8 cellular contexts compared by ENCODE assay signal in genomic region chr4:94595880-94596483, GRCh38.
DNase-seq lines count a peak whose midpoint lies in the region; ATAC-seq and TF ChIP-seq lines count a peak whose summit lies in the region.

No MANE protein-coding gene starts in this region.

- H3K27ac Mint-ChIP-seq in stimulated activated naive CD8-positive, alpha-beta T cell treated with anti-CD3 and anti-CD28 coated beads, Interleukin-15, amount 100 ng/mL, for 72 hours, result no peak overlapping the region
- no peak overlapping the region for H3K27ac Mint-ChIP-seq in WTC11
- no peak overlapping the region for H3K27ac Mint-ChIP-seq in T-helper 2 cell treated with Interferon-gamma antibody and Interleukin-4, amounts not matched to agents 5 μg/mL and 100 μg/mL, for 36 hours

- no peak overlapping the region for H3K27ac ChIP-seq in thyroid gland

- intact Hi-C loops in thyroid gland (cut with DNase I), result loop anchor here (5.0 kb wide), 1 partner anchor 189 kb away; no protein-coding TSS in a partner anchor

- H3K36me3 Mint-ChIP-seq in WTC11, result no peaks in the 10 kb centered on the region; the same call in 1 of the 2 replicates
- H3K36me3 Mint-ChIP-seq in T-helper 2 cell treated with Interferon-gamma antibody and Interleukin-4, amounts not matched to agents 5 μg/mL and 100 μg/mL, for 36 hours (ENCODE audit: low read depth), result no peaks in the 10 kb centered on the region

- no peak for DNase-seq in stimulated activated naive CD8-positive, alpha-beta T cell treated with anti-CD3 and anti-CD28 coated beads, Interleukin-15, amount 100 ng/mL, for 72 hours
- DNase-seq in stimulated activated naive CD8-positive, alpha-beta T cell treated with anti-CD3 and anti-CD28 coated beads, Interleukin-15, Interleukin-2, amounts not matched to agents 100 U/mL and 50 U/mL, for 24 hours, result no peak
- DNase-seq in HCEC 1CT, result peak; percentile 19
- DNase-seq in MV-4-11 (lab: John Stamatoyannopoulos, UW), result peak; percentile 40
- no peak for DNase-seq in WTC11 (ENCODE audit: low spot score)
- peak; percentile 26 for DNase-seq in iPS-NIHi11 (ENCODE audit: low spot score)
- no peak for DNase-seq in thyroid gland
- no peak for DNase-seq in T-helper 2 cell treated with Interferon-gamma antibody and Interleukin-4, amounts not matched to agents 5 μg/mL and 100 μg/mL, for 36 hours (ENCODE audit: low spot score)

- no peaks in the 10 kb centered on the region for H3K36me3 ChIP-seq in thyroid gland

- no peak overlapping the region for H3K4me3 ChIP-seq in thyroid gland (replicated peaks in 1 of 3)

- 60 to 61% methylated on average over 5 of the region's 5 CpGs for WGBS in thyroid gland, 2 donors

- no peaks in the 10 kb centered on the region for H3K9me3 Mint-ChIP-seq in stimulated activated naive CD8-positive, alpha-beta T cell treated with anti-CD3 and anti-CD28 coated beads, Interleukin-15, amount 100 ng/mL, for 72 hours
- no peaks in the 10 kb centered on the region for H3K9me3 Mint-ChIP-seq in WTC11
- H3K9me3 Mint-ChIP-seq in T-helper 2 cell treated with Interferon-gamma antibody and Interleukin-4, amounts not matched to agents 5 μg/mL and 100 μg/mL, for 36 hours, result no peaks in the 10 kb centered on the region

- H3K4me3 Mint-ChIP-seq in stimulated activated naive CD8-positive, alpha-beta T cell treated with anti-CD3 and anti-CD28 coated beads, Interleukin-15, amount 100 ng/mL, for 72 hours, result no peak overlapping the region
- H3K4me3 Mint-ChIP-seq in WTC11, result no peak overlapping the region
- no peak overlapping the region for H3K4me3 Mint-ChIP-seq in T-helper 2 cell treated with Interferon-gamma antibody and Interleukin-4, amounts not matched to agents 5 μg/mL and 100 μg/mL, for 36 hours

- ATAC-seq in stimulated activated naive CD8-positive, alpha-beta T cell treated with anti-CD3 and anti-CD28 coated beads, Interleukin-15, amount 100 ng/mL, for 72 hours, result peak; percentile 49
- no peak for ATAC-seq in stimulated activated naive CD8-positive, alpha-beta T cell treated with anti-CD3 and anti-CD28 coated beads, Interleukin-15, Interleukin-2, amounts not matched to agents 100 U/mL and 50 U/mL, for 24 hours
- ATAC-seq in WTC11, result 0 out of 2 replicates have a peak, but pooled peaks have one; percentile 38

- CTCF ChIA-PET in WTC11 (lab: Charles Lee), result no interaction called here

- H3K27me3 Mint-ChIP-seq in stimulated activated naive CD8-positive, alpha-beta T cell treated with anti-CD3 and anti-CD28 coated beads, Interleukin-15, amount 100 ng/mL, for 72 hours, result no peaks in the 10 kb centered on the region
- no peaks in the 10 kb centered on the region for H3K27me3 Mint-ChIP-seq in WTC11 (ENCODE audit: low read depth)
- H3K27me3 Mint-ChIP-seq in T-helper 2 cell treated with Interferon-gamma antibody and Interleukin-4, amounts not matched to agents 5 μg/mL and 100 μg/mL, for 36 hours (ENCODE audit: low read depth), result no peaks in the 10 kb centered on the region

- POLR2A ChIA-PET in WTC11 (lab: Charles Lee), result no interaction called here

- H3K27me3 ChIP-seq in thyroid gland, result no peaks in the 10 kb centered on the region

- H3K4me1 Mint-ChIP-seq in stimulated activated naive CD8-positive, alpha-beta T cell treated with anti-CD3 and anti-CD28 coated beads, Interleukin-15, amount 100 ng/mL, for 72 hours, result no peaks in the 10 kb centered on the region
- peaks cover 2% of the 10 kb centered on the region; the same call in 1 of the 2 replicates for H3K4me1 Mint-ChIP-seq in WTC11
- no peaks in the 10 kb centered on the region for H3K4me1 Mint-ChIP-seq in T-helper 2 cell treated with Interferon-gamma antibody and Interleukin-4, amounts not matched to agents 5 μg/mL and 100 μg/mL, for 36 hours (ENCODE audit: low read depth)

- H3K4me1 ChIP-seq in thyroid gland, result no peaks in the 10 kb centered on the region

- no peak for TF ChIP-seq POLR2A in thyroid gland (IDR thresholded peaks at IDR 0.05)

- no peaks in the 10 kb centered on the region for H3K9me3 ChIP-seq in thyroid gland

- TF ChIP-seq CTCF in WTC11 (IDR thresholded peaks at IDR 0.05) (no peak), thyroid gland (IDR thresholded peaks at IDR 0.05) (peak; percentile 11 to 85 (median 57))

TF ChIP-seq in WTC11, 78 proteins besides CTCF, POLR2A, EP300 and RAD21:
- no peak for TF ChIP-seq GTF2I (CRISPR knock-in tag; conservative IDR thresholded peaks at IDR 0.05)
- no peak for TF ChIP-seq ATF3 (CRISPR knock-in tag; conservative IDR thresholded peaks at IDR 0.05)
- no peak for TF ChIP-seq ZNF423 (CRISPR knock-in tag; IDR thresholded peaks at IDR 0.05)
- TF ChIP-seq, protein P1, sequence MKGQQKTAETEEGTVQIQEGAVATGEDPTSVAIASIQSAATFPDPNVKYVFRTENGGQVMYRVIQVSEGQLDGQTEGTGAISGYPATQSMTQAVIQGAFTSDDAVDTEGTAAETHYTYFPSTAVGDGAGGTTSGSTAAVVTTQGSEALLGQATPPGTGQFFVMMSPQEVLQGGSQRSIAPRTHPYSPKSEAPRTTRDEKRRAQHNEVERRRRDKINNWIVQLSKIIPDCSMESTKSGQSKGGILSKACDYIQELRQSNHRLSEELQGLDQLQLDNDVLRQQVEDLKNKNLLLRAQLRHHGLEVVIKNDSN (CRISPR knock-in tag; IDR thresholded peaks at IDR 0.05), result no peak
- TF ChIP-seq, protein P2, sequence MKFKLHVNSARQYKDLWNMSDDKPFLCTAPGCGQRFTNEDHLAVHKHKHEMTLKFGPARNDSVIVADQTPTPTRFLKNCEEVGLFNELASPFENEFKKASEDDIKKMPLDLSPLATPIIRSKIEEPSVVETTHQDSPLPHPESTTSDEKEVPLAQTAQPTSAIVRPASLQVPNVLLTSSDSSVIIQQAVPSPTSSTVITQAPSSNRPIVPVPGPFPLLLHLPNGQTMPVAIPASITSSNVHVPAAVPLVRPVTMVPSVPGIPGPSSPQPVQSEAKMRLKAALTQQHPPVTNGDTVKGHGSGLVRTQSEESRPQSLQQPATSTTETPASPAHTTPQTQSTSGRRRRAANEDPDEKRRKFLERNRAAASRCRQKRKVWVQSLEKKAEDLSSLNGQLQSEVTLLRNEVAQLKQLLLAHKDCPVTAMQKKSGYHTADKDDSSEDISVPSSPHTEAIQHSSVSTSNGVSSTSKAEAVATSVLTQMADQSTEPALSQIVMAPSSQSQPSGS (CRISPR knock-in tag; IDR thresholded peaks at IDR 0.05; ENCODE audit: borderline replicate concordance, low read depth), result no peak
- no peak for TF ChIP-seq FOXJ3 (CRISPR knock-in tag; IDR thresholded peaks at IDR 0.05; ENCODE audit: borderline replicate concordance)

Comparison
In these comparisons a context has a peak if more than half of its experiments do, and no peak if none do; other contexts are left out.
1. DNase-seq: peak in HCEC 1CT (single experiment), MV-4-11 (single experiment) and iPS-NIHi11 (single experiment); none in stimulated activated naive CD8-positive, alpha-beta T cell treated with anti-CD3 and anti-CD28 coated beads, Interleukin-15, amount 100 ng/mL, for 72 hours (0 of 2), stimulated activated naive CD8-positive, alpha-beta T cell treated with anti-CD3 and anti-CD28 coated beads, Interleukin-15, Interleukin-2, amounts not matched to agents 100 U/mL and 50 U/mL, for 24 hours (single experiment), WTC11 (single experiment), thyroid gland (0 of 2) and T-helper 2 cell treated with Interferon-gamma antibody and Interleukin-4, amounts not matched to agents 5 μg/mL and 100 μg/mL, for 36 hours (single experiment).